Comparison of ENCODE assay signal across 8 cellular contexts in the genomic region with DNA sequence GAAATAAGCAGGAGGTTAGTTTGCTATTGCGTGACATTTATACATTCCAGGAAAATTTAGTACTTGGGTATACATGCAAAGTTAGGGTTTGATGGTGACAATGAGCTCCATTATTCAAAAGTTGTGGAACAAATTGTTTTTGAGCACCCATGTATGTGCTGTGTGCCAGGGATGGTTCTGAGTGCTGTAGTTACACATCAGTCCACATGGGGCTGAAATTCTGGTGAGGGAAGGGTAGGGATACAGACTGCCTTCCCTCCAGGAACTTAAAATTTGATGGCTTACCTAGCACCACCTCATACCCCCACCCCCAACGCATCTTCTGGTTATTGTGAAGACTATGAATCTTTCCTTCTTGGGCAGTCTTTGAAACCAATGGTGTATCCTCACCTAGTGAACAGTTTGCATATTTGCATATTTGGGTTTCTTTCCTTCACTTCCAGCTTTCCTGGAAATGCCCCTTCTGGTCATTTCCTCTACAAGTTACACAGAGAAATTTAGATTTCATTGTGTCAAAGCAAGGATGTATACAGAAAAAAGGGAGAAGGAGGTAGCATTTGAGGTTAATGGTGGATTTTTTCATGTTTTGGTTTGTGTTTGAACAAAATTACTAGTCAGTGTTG.
DNase-seq lines count a peak whose midpoint lies in the region; ATAC-seq and TF ChIP-seq lines count a peak whose summit lies in the region.

No MANE protein-coding gene starts in this region.

- no peak for ATAC-seq in effector memory CD8-positive, alpha-beta T cell (replicated peaks)
- no peak for ATAC-seq in HG03039 (IDR thresholded peaks at IDR 0.05; ENCODE audit: unreplicated experiment)

- H3K36me3 Mint-ChIP-seq in chondrocyte (ENCODE audit: low read depth) (peaks cover 1% of the 10 kb centered on the region), neural crest cell (ENCODE audit: low read depth) (no peaks in the 10 kb centered on the region)
- no peaks in the 10 kb centered on the region for H3K36me3 Mint-ChIP-seq in effector memory CD8-positive, alpha-beta T cell (ENCODE audit: insufficient read depth)

- H3K4me1 Mint-ChIP-seq in chondrocyte (ENCODE audit: low read depth) (peaks cover 57% of the 10 kb centered on the region), neural crest cell (peaks cover 25% of the 10 kb centered on the region)
- peaks cover 5 to 6% of the 10 kb centered on the region in 2 donors for H3K4me1 Mint-ChIP-seq in effector memory CD8-positive, alpha-beta T cell (ENCODE audit: low read depth in 2 of 2)

- H3K4me3 Mint-ChIP-seq in chondrocyte (ENCODE audit: unreplicated experiment) (peak overlapping the region; percentile 89), neural crest cell (peak overlapping the region; percentile 91)
- H3K4me3 Mint-ChIP-seq in effector memory CD8-positive, alpha-beta T cell = no peak overlapping the region

- H3K27me3 Mint-ChIP-seq in chondrocyte (ENCODE audit: low read depth) = no peaks in the 10 kb centered on the region
- peaks cover 24% of the 10 kb centered on the region for H3K27me3 Mint-ChIP-seq in neural crest cell (ENCODE audit: low read depth)
- H3K27me3 Mint-ChIP-seq in effector memory CD8-positive, alpha-beta T cell = peaks cover 43 to 66% of the 10 kb centered on the region in 2 donors

- peak; percentile 72 for TF ChIP-seq CTCF in chondrocyte (IDR thresholded peaks at IDR 0.05)
- peak; percentile 56 for TF ChIP-seq CTCF in neural crest cell (conservative IDR thresholded peaks at IDR 0.05)

- H3K27ac Mint-ChIP-seq in chondrocyte (ENCODE audit: unreplicated experiment) = peak overlapping the region; percentile 98
- no peak overlapping the region for H3K27ac Mint-ChIP-seq in neural crest cell (ENCODE audit: unreplicated experiment)
- no peak overlapping the region for H3K27ac Mint-ChIP-seq in effector memory CD8-positive, alpha-beta T cell

- DNase-seq in EH (ENCODE audit: low read depth) = peak; percentile 62
- DNase-seq in NCI-H1105 (lab: John Stamatoyannopoulos, UW) = peak; percentile 58
- no peak for DNase-seq in chondrocyte (ENCODE audit: low spot score)
- no peak for DNase-seq in neural crest cell (ENCODE audit: low read depth, low spot score)
- no peak for DNase-seq in effector memory CD8-positive, alpha-beta T cell
- no peak for DNase-seq in midbrain (lab: John Stamatoyannopoulos, UW)
- no peak for DNase-seq in activated T-cell treated with anti-CD3 and anti-CD28 coated beads, Interleukin-2, amount 50 U/mL, for 1 hour

- H3K9me3 Mint-ChIP-seq in chondrocyte (ENCODE audit: low read depth) = no peaks in the 10 kb centered on the region
- H3K9me3 Mint-ChIP-seq in neural crest cell = no peaks in the 10 kb centered on the region
- no peaks in the 10 kb centered on the region for H3K9me3 Mint-ChIP-seq in effector memory CD8-positive, alpha-beta T cell

Comparison
In these comparisons a context has a peak if more than half of its experiments do, and no peak if none do; other contexts are left out.
1. DNase-seq: peak in EH (single experiment) and NCI-H1105 (single experiment); none in chondrocyte (single experiment), neural crest cell (single experiment), effector memory CD8-positive, alpha-beta T cell (0 of 3), midbrain (single experiment) and activated T-cell treated with anti-CD3 and anti-CD28 coated beads, Interleukin-2, amount 50 U/mL, for 1 hour (single experiment).
2. H3K4me3 Mint-ChIP-seq: peak in chondrocyte (single experiment) and neural crest cell (single experiment); none in effector memory CD8-positive, alpha-beta T cell (0 of 2).